Comparison of ENCODE assay signal across 2 cellular contexts in genomic region chr4:20288846-20289512, GRCh38.
TF ChIP-seq lines count a peak whose summit lies in the region.

No MANE protein-coding gene starts in this region.

TF ChIP-seq in IMR-90, 13 proteins besides CTCF, POLR2A, EP300 and RAD21:
- TF ChIP-seq BHLHE40 (IDR thresholded peaks at IDR 0.05; ENCODE audit: low read depth, low read length) (no peak), RCOR1 (IDR thresholded peaks at IDR 0.05; ENCODE audit: insufficient replicate concordance, low read length) (no peak), USF2 (IDR thresholded peaks at IDR 0.05; ENCODE audit: low read depth, low read length) (no peak)
TF ChIP-seq in IMR-90: peak in this region for 0.

TF ChIP-seq in endothelial cell of umbilical vein, 7 proteins besides CTCF, POLR2A, EP300 and RAD21:
- TF ChIP-seq, protein P1, sequence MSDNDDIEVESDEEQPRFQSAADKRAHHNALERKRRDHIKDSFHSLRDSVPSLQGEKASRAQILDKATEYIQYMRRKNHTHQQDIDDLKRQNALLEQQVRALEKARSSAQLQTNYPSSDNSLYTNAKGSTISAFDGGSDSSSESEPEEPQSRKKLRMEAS (IDR thresholded peaks at IDR 0.05; ENCODE audit: insufficient read depth, insufficient read length) = no peak
- TF ChIP-seq GATA2 (IDR thresholded peaks at IDR 0.05; ENCODE audit: insufficient read depth, insufficient read length, low read depth, low read length) (no peak), POLR2AphosphoS5 (IDR thresholded peaks at IDR 0.05; ENCODE audit: insufficient read depth, low read depth, low read length) (no peak), FOS (IDR thresholded peaks at IDR 0.05; ENCODE audit: borderline replicate concordance, insufficient read depth, low read length) (peak; percentile 44), MYC (IDR thresholded peaks at IDR 0.05; ENCODE audit: low read depth, low read length) (no peak), JUN (IDR thresholded peaks at IDR 0.05; ENCODE audit: borderline replicate concordance, insufficient read depth, insufficient read length, low read depth) (no peak)
